Comparison of ENCODE assay signal across 9 cellular contexts in the genomic region with DNA sequence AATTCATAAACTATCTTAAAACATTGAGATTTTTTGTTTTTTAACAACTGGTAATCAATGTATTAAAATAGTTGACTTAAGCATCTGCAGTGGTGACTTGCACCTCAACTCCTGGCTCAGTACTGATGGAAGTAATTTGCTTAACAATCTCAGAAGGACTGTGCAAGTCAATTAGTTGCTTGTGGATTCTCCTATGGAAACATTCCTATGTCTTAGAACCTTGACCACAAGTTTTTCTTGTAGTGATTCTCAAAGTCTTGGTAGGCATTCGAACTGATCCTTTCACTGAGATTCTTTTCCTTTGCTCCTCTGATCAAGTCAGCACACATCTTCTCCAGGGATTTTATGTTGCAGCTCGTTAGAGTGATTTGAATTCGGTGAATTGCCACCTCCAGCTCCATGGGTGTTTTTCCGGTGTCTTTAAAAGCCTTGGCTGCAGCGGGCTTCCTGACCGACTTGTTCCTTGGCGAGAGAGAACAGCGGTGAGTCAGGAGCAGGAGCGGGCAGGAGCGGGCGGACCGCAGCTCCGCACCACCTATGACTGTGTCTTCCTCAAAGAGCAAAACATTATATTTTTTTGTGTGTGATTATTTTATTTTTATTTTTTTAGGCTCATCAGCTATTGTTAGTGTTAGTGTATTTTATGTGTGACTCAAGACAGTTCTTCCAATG. TPM values are rescaled to one million over a fixed set of nuclear protein-coding genes. Genes with fewer than 3 reads are reported as not detected.
DNase-seq lines count a peak whose midpoint lies in the region; ATAC-seq lines count a peak whose summit lies in the region.
"Had no signal": no experiment of that assay in that cellular context is flagged by ENCODE, and none has a peak within 500 bp of the region (broad histone marks: within the 10 kb centered on the region; RNA-seq: fewer than 3 reads in every experiment).

No MANE protein-coding gene starts in this region.

- H3K27me3 ChIP-seq in HUES6 (ENCODE audit: control insufficient read depth, insufficient read depth, low read length) = no peaks in the 10 kb centered on the region
- no peaks in the 10 kb centered on the region for H3K27me3 ChIP-seq in skeletal muscle satellite cell (ENCODE audit: control insufficient read depth, insufficient read depth, low read length)

- H3K4me1 Mint-ChIP-seq in activated T-helper 2 cell treated with anti-CD3 and anti-CD28 coated beads, Interferon-gamma antibody, Interleukin-2, Interleukin-4, amounts not matched to agents 10 μg/mL and 5 μg/mL and 100 μg/mL, durations not matched to agents 14 hours and 24 hours and 36 hours (ENCODE audit: low read depth) = peaks cover 19% of the 10 kb centered on the region

- H3K9me3 Mint-ChIP-seq in activated T-helper 2 cell treated with anti-CD3 and anti-CD28 coated beads, Interferon-gamma antibody, Interleukin-2, Interleukin-4, amounts not matched to agents 10 μg/mL and 5 μg/mL and 100 μg/mL, durations not matched to agents 14 hours and 24 hours and 36 hours = peaks cover 3% of the 10 kb centered on the region

- no peak overlapping the region for H3K4me3 Mint-ChIP-seq in activated T-helper 2 cell treated with anti-CD3 and anti-CD28 coated beads, Interferon-gamma antibody, Interleukin-2, Interleukin-4, amounts not matched to agents 10 μg/mL and 5 μg/mL and 100 μg/mL, durations not matched to agents 14 hours and 24 hours and 36 hours (ENCODE audit: low read depth)

- peaks cover 83% of the 10 kb centered on the region for H3K36me3 Mint-ChIP-seq in activated T-helper 2 cell treated with anti-CD3 and anti-CD28 coated beads, Interferon-gamma antibody, Interleukin-2, Interleukin-4, amounts not matched to agents 10 μg/mL and 5 μg/mL and 100 μg/mL, durations not matched to agents 14 hours and 24 hours and 36 hours (ENCODE audit: low read depth)

- H3K9ac ChIP-seq in HUES6 (ENCODE audit: low read length) (no peak overlapping the region), skeletal muscle satellite cell (ENCODE audit: low read depth, low read length) (peak overlapping the region; percentile 65)

- DNase-seq in activated T-helper 2 cell treated with anti-CD3 and anti-CD28 coated beads, Interferon-gamma antibody, Interleukin-2, Interleukin-4, amounts not matched to agents 10 μg/mL and 5 μg/mL and 100 μg/mL, durations not matched to agents 14 hours and 24 hours and 36 hours (ENCODE audit: low spot score) = no peak
- DNase-seq in left ventricle myocardium superior (peak; percentile 36), hepatic stellate cell (ENCODE audit: low spot score) (no peak), NCI-H1417 (lab: John Stamatoyannopoulos, UW) (no peak), NCI-H774 (lab: John Stamatoyannopoulos, UW) (no peak), Kasumi-1 (lab: John Stamatoyannopoulos, UW) (no peak)
- DNase-seq: NCI-H1930 had no signal

- peak overlapping the region; percentile 67 for H3K4me2 ChIP-seq in skeletal muscle satellite cell (ENCODE audit: low read length)

- intact Hi-C loops in activated T-helper 2 cell treated with anti-CD3 and anti-CD28 coated beads, Interferon-gamma antibody, Interleukin-2, Interleukin-4, amounts not matched to agents 10 μg/mL and 5 μg/mL and 100 μg/mL, durations not matched to agents 14 hours and 24 hours and 36 hours (cut with micrococcal nuclease) = no loop called here
- intact Hi-C loops in left ventricle myocardium superior (cut with micrococcal nuclease) = no loop called here

- H3K4me1 ChIP-seq in HUES6 (ENCODE audit: control insufficient read depth, insufficient read depth, low read length) (peaks cover 18% of the 10 kb centered on the region), skeletal muscle satellite cell (ENCODE audit: control insufficient read depth, insufficient read depth, low read length) (peaks cover 45% of the 10 kb centered on the region)

- ATAC-seq in left ventricle myocardium superior = peak; percentile 39

- H3K36me3 ChIP-seq in HUES6 (ENCODE audit: control insufficient read depth, insufficient read depth, low read length) (peaks cover 87% of the 10 kb centered on the region), skeletal muscle satellite cell (ENCODE audit: insufficient read depth, low read length) (peaks cover 73% of the 10 kb centered on the region)

- H3K4me3 ChIP-seq in HUES6 (ENCODE audit: low read depth, low read length) = no peak overlapping the region; the same call in 1 of the 2 replicates
- H3K4me3 ChIP-seq in skeletal muscle satellite cell (ENCODE audit: low read length) = no peak overlapping the region

- no peaks in the 10 kb centered on the region for H3K27me3 Mint-ChIP-seq in activated T-helper 2 cell treated with anti-CD3 and anti-CD28 coated beads, Interferon-gamma antibody, Interleukin-2, Interleukin-4, amounts not matched to agents 10 μg/mL and 5 μg/mL and 100 μg/mL, durations not matched to agents 14 hours and 24 hours and 36 hours (ENCODE audit: low read depth)

- H3K27ac ChIP-seq in HUES6 (ENCODE audit: low read depth, low read length) = peak overlapping the region; percentile 16

- no peaks in the 10 kb centered on the region for H3K9me3 ChIP-seq in HUES6 (ENCODE audit: control insufficient read depth, insufficient read depth, low read depth, low read length)
- H3K9me3 ChIP-seq in skeletal muscle satellite cell (replicated peaks; ENCODE audit: low read length) = no peaks in the 10 kb centered on the region

- H3K27ac Mint-ChIP-seq in activated T-helper 2 cell treated with anti-CD3 and anti-CD28 coated beads, Interferon-gamma antibody, Interleukin-2, Interleukin-4, amounts not matched to agents 10 μg/mL and 5 μg/mL and 100 μg/mL, durations not matched to agents 14 hours and 24 hours and 36 hours = peak overlapping the region; percentile 67

RNA-seq across cellular contexts. Expression of a gene that starts 21.1 kb away (rescaled TPM):
- total RNA-seq in activated T-helper 2 cell treated with anti-CD3 and anti-CD28 coated beads, Interferon-gamma antibody, Interleukin-2, Interleukin-4, amounts not matched to agents 10 μg/mL and 5 μg/mL and 100 μg/mL, durations not matched to agents 14 hours and 24 hours and 36 hours = 39.6 and 42.2 TPM in 2 replicates
- 14.2 TPM for total RNA-seq in left ventricle myocardium superior
- 36.3 and 38.0 TPM in 2 replicates for total RNA-seq in skeletal muscle satellite cell (2012; rRNA removed)

RNA-seq across cellular contexts. Expression of a gene that starts 21.2 kb away (rescaled TPM):
- total RNA-seq in activated T-helper 2 cell treated with anti-CD3 and anti-CD28 coated beads, Interferon-gamma antibody, Interleukin-2, Interleukin-4, amounts not matched to agents 10 μg/mL and 5 μg/mL and 100 μg/mL, durations not matched to agents 14 hours and 24 hours and 36 hours = 2.4 and 2.6 TPM in 2 replicates
- total RNA-seq in left ventricle myocardium superior = 1.9 TPM
- total RNA-seq in skeletal muscle satellite cell (2012; rRNA removed) = 4.6 and 5.5 TPM in 2 replicates
